ENCODE assay signal across 8 cellular contexts in the genomic region with DNA sequence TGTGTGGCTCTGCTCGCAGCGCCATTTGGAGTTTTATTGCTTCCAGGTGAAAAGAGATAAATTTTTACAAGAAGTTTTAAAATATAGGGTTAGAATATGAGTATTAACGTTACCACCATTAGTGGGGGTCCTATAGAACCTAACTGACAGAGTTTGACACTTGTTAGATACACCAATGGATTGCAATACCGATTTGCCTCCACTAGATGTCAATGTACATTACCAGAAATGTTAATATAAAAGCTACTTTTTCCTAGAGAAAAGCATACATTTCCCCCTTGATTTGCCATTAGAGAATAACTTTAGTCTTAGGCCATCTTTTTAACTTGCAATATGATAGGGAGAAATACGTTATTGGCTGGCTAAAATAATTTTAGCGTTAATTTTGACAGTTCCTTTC.
A peak's percentile ranks its signal among the peaks of the same experiment; 100 is the strongest.
DNase-seq lines count a peak whose midpoint lies in the region; ATAC-seq and TF ChIP-seq lines count a peak whose summit lies in the region.

No MANE protein-coding gene starts in this region.

- ATAC-seq in omental fat pad (ENCODE audit: low FRiP score): no peak

- no peak overlapping the region for H3K4me3 ChIP-seq in epithelial cell of proximal tubule (ENCODE audit: low read depth, low read length)

- DNase-seq in NCI-H2227 (lab: John Stamatoyannopoulos, UW; ENCODE audit: unreplicated experiment) (peak; percentile 17), NCI-H2227 treated with DMSO at 0.1 percent for 48 hours (lab: John Stamatoyannopoulos, UW) (no peak), NCI-H748 treated with DMSO at 0.1 percent for 48 hours (lab: John Stamatoyannopoulos, UW) (peak; percentile 15), epithelial cell of proximal tubule (ENCODE audit: low read depth) (no peak), stromal cell of bone marrow (ENCODE audit: low read depth) (peak; percentile 7), 8988T (no peak), DMS153 treated with DMSO at 0.1 percent for 48 hours (lab: John Stamatoyannopoulos, UW; ENCODE audit: unreplicated experiment) (no peak), omental fat pad (ENCODE audit: low spot score) (no peak)

- TF ChIP-seq CTCF in epithelial cell of proximal tubule (conservative IDR thresholded peaks at IDR 0.05; ENCODE audit: low read depth, low read length): peak; percentile 48
- no peak for TF ChIP-seq CTCF in omental fat pad (IDR thresholded peaks at IDR 0.05)

Comparison
In these comparisons a context has a peak if more than half of its experiments do, and no peak if none do; other contexts are left out.
1. DNase-seq: peak in NCI-H2227 (single experiment), NCI-H748 treated with DMSO at 0.1 percent for 48 hours (single experiment) and stromal cell of bone marrow (single experiment); none in NCI-H2227 treated with DMSO at 0.1 percent for 48 hours (single experiment), epithelial cell of proximal tubule (single experiment), 8988T (single experiment), DMS153 treated with DMSO at 0.1 percent for 48 hours (single experiment) and omental fat pad (single experiment).